In the genomic region with DNA sequence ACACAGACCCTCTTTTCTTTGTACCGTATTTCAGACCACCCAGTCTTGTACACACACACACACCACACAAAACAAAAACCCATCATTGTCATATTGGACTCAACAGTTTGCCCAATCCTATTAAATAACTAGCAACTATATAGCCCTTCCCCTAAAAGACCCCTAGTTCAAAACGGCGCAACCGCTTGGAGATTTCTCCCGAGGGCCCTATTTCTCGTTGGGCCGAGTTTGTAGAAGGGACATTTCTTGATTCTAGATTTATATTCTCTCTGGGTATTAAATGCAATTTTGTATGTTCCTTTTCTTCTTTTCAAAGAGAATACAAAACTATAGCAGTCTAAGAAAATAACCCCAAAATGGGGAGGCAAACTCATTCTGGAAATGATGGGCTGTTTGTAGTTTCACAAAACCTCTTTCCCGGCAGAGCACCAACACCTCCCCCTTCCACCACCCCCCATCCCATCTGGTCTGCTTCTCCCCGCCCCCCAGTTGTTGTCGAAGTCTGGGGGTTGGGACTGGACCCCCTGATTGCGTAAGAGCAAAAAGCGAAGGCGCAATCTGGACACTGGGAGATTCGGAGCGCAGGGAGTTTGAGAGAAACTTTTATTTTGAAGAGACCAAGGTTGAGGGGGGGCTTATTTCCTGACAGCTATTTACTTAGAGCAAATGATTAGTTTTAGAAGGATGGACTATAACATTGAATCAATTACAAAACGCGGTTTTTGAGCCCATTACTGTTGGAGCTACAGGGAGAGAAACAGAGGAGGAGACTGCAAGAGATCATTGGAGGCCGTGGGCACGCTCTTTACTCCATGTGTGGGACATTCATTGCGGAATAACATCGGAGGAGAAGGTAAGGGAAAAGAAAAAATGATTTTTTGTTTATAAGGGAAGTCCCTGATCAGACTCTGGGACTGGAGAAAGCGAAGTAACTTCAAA, we compare ENCODE assay signal across 8 cellular contexts. TPM values are rescaled to one million over a fixed set of nuclear protein-coding genes. Genes with fewer than 3 reads are reported as not detected.
DNase-seq lines count a peak whose midpoint lies in the region; ATAC-seq and TF ChIP-seq lines count a peak whose summit lies in the region.

A gene (plus strand): TSS at position 731 of the 939 bp plus-strand sequence. CDS start 29,476 bp downstream, outside the sequence.

- H4K20me1 ChIP-seq in GM23248 (ENCODE audit: insufficient read depth), result no peaks in the 10 kb centered on the region
- no peaks in the 10 kb centered on the region for H4K20me1 ChIP-seq in hepatocyte (ENCODE audit: insufficient read depth, poor library complexity, severe bottlenecking)

- POLR2A ChIA-PET in activated naive CD8-positive, alpha-beta T cell treated with anti-CD3 and anti-CD28 coated beads, Interleukin-2, amount 10 ng/mL, durations not matched to agents 7 days and 5 days (lab: Charles Lee), result no interaction called here

- peaks cover 16% of the 10 kb centered on the region for H3K4me1 Mint-ChIP-seq in activated naive CD8-positive, alpha-beta T cell treated with anti-CD3 and anti-CD28 coated beads, Interleukin-2, amount 10 ng/mL, durations not matched to agents 7 days and 5 days

- H3K36me3 ChIP-seq in GM23248 (ENCODE audit: low read depth), result 0 out of 2 replicates have a peak, but pooled peaks cover 5% of the 10 kb centered on the region
- H3K36me3 ChIP-seq in hepatocyte (replicated peaks; ENCODE audit: insufficient read depth, low read depth), result no peaks in the 10 kb centered on the region
- no peaks in the 10 kb centered on the region for H3K36me3 ChIP-seq in gastrocnemius medialis

- peak within 1 kb of the TSS; percentile 66 for H3K27ac Mint-ChIP-seq in activated naive CD8-positive, alpha-beta T cell treated with anti-CD3 and anti-CD28 coated beads, Interleukin-2, amount 10 ng/mL, durations not matched to agents 7 days and 5 days

- H3K27me3 ChIP-seq in GM23248 (replicated peaks; ENCODE audit: insufficient read depth) (no peaks in the 10 kb centered on the region), hepatocyte (peaks cover 51% of the 10 kb centered on the region), gastrocnemius medialis (peaks cover 84 to 88% (median 87%) of the 10 kb centered on the region in 3 donors)

- ATAC-seq in activated naive CD8-positive, alpha-beta T cell treated with anti-CD3 and anti-CD28 coated beads, Interleukin-2, amount 10 ng/mL, durations not matched to agents 7 days and 5 days (ENCODE audit: low read depth), result no peak
- peak; percentile 6 to 27 for ATAC-seq in gastrocnemius medialis
- ATAC-seq in HG03135 (IDR thresholded peaks at IDR 0.05; ENCODE audit: unreplicated experiment), result no peak
- ATAC-seq in HG02885 (IDR thresholded peaks at IDR 0.05; ENCODE audit: poor library complexity, unreplicated experiment), result no peak

- H3K36me3 Mint-ChIP-seq in activated naive CD8-positive, alpha-beta T cell treated with anti-CD3 and anti-CD28 coated beads, Interleukin-2, amount 10 ng/mL, durations not matched to agents 7 days and 5 days, result no peaks in the 10 kb centered on the region

- no peaks in the 10 kb centered on the region for H3K9me3 Mint-ChIP-seq in activated naive CD8-positive, alpha-beta T cell treated with anti-CD3 and anti-CD28 coated beads, Interleukin-2, amount 10 ng/mL, durations not matched to agents 7 days and 5 days

- peak in 1 of 2 donors; percentile 46 for TF ChIP-seq POLR2A in gastrocnemius medialis (IDR thresholded peaks at IDR 0.05)

- H3K9me3 ChIP-seq in GM23248 (ENCODE audit: low read depth) (no peaks in the 10 kb centered on the region), hepatocyte (ENCODE audit: low read depth) (no peaks in the 10 kb centered on the region), gastrocnemius medialis (no peaks in the 10 kb centered on the region)

- DNase-seq in GM23248, result peak; percentile 85
- DNase-seq in activated naive CD8-positive, alpha-beta T cell treated with anti-CD3 and anti-CD28 coated beads, Interleukin-2, amount 10 ng/mL, durations not matched to agents 7 days and 5 days, result no peak
- peak; percentile 85 for DNase-seq in hepatocyte (ENCODE audit: low spot score)
- DNase-seq in gastrocnemius medialis, result peak; percentile 53 to 68
- no peak for DNase-seq in GM19240 (ENCODE audit: insufficient read length, low spot score)
- no peak for DNase-seq in HUDEP-2 (lab: John Stamatoyannopoulos, UW; ENCODE audit: unreplicated experiment in 76 of 76)

- intact Hi-C loops in gastrocnemius medialis (cut with DNase I; ENCODE audit: low total_unique reads), result loop anchor here (2.0 to 10.0 kb wide), 2 partner anchors 524 to 572 kb away; no protein-coding TSS in a partner anchor

- peak within 1 kb of the TSS; percentile 70 for H3K4me3 Mint-ChIP-seq in activated naive CD8-positive, alpha-beta T cell treated with anti-CD3 and anti-CD28 coated beads, Interleukin-2, amount 10 ng/mL, durations not matched to agents 7 days and 5 days

- H3K79me2 ChIP-seq in GM23248 (ENCODE audit: insufficient read depth) (peaks cover 49% of the 10 kb centered on the region), hepatocyte (peaks cover 41% of the 10 kb centered on the region)

- no peaks in the 10 kb centered on the region for H3K9me2 ChIP-seq in GM23248 (ENCODE audit: insufficient read depth)
- H3K9me2 ChIP-seq in hepatocyte (replicated peaks; ENCODE audit: insufficient read depth), result no peaks in the 10 kb centered on the region

- peaks cover 33% of the 10 kb centered on the region for H3F3A ChIP-seq in GM23248 (ENCODE audit: insufficient read depth)

- in situ Hi-C loops in GM23248 (cut with MboI), result loop anchor here (10.0 to 25.0 kb wide), 5 partner anchors 324 to 1214 kb away; a partner anchor contains a TSS
- in situ Hi-C loops in gastrocnemius medialis (cut with MboI; ENCODE audit: low sequenced_read_pairs in 4 of 4), result loop anchor here in 3 of 4 donors (5.0 to 25.0 kb wide), 13 partner anchors 304 to 1992 kb away; a partner anchor contains a TSS

- H3K27me3 Mint-ChIP-seq in activated naive CD8-positive, alpha-beta T cell treated with anti-CD3 and anti-CD28 coated beads, Interleukin-2, amount 10 ng/mL, durations not matched to agents 7 days and 5 days, result peaks cover 91% of the 10 kb centered on the region

- peaks cover 25% of the 10 kb centered on the region for H3K4me1 ChIP-seq in GM23248 (ENCODE audit: insufficient read depth)
- H3K4me1 ChIP-seq in hepatocyte (ENCODE audit: insufficient read depth), result peaks cover 19% of the 10 kb centered on the region
- H3K4me1 ChIP-seq in gastrocnemius medialis, result peaks cover 23 to 48% of the 10 kb centered on the region in 2 donors

- H2AFZ ChIP-seq in GM23248 (peak within 1 kb of the TSS; percentile 92), hepatocyte (peak within 1 kb of the TSS; percentile 19)

- peak within 1 kb of the TSS; percentile 87 for H3K27ac ChIP-seq in GM23248
- H3K27ac ChIP-seq in hepatocyte, result peak within 1 kb of the TSS; percentile 96
- H3K27ac ChIP-seq in gastrocnemius medialis, result peak within 1 kb of the TSS; percentile 43 to 65 (median 60)

- peak within 1 kb of the TSS; percentile 85 for H3K4me3 ChIP-seq in GM23248
- H3K4me3 ChIP-seq in hepatocyte, result peak within 1 kb of the TSS; percentile 94
- peak within 1 kb of the TSS; percentile 55 to 86 (median 62) for H3K4me3 ChIP-seq in gastrocnemius medialis

- H3K4me2 ChIP-seq in GM23248 (ENCODE audit: unreplicated experiment) (peak within 1 kb of the TSS; percentile 95), hepatocyte (peak within 1 kb of the TSS; percentile 97)

- peak within 1 kb of the TSS; percentile 92 for H3K9ac ChIP-seq in GM23248

- 1% methylated on average over 21 to 22 of the region's 22 CpGs for WGBS in GM23248 (ENCODE audit: low coverage in 1 of 2, low lambda C conversion rate in 2 of 2, missing lambda C conversion rate in 2 of 2), 2 experiments
- WGBS in hepatocyte (ENCODE audit: low lambda C conversion rate, missing lambda C conversion rate), result 2% methylated on average over 22 of the region's 22 CpGs

- TF ChIP-seq CTCF in hepatocyte (IDR thresholded peaks at IDR 0.05; ENCODE audit: poor library complexity) (no peak), gastrocnemius medialis (IDR thresholded peaks at IDR 0.05 in 4 of 5, conservative IDR thresholded peaks at IDR 0.05 in 1 of 5) (no peak)

RNA-seq across cellular contexts. Expression of the gene that starts here (rescaled TPM):
- 225 and 275 TPM in 2 replicates for total RNA-seq in GM23248 (2014; rRNA removed; shearing (Covaris generic))
- polyA plus RNA-seq in GM23248 (2016; fragmentation: Nextera tagmentation; extraction: Ambion mirVana), result 107 and 109 TPM in 2 replicates
- total RNA-seq in activated naive CD8-positive, alpha-beta T cell treated with anti-CD3 and anti-CD28 coated beads, Interleukin-2, amount 10 ng/mL, durations not matched to agents 7 days and 5 days, result not detected
- total RNA-seq in hepatocyte, result 102 and 117 TPM in 2 replicates
- 30.1 and 36.3 TPM in 2 replicates for polyA plus RNA-seq in hepatocyte
- total RNA-seq in gastrocnemius medialis, result 10 to 100 TPM in 3 of 4 donors, 1 to 10 TPM in 1; 9.0 to 42.0 (median 21.8) TPM

Comparison
In these comparisons a context has a peak if more than half of its experiments do, and no peak if none do; other contexts are left out.
1. RNA of the gene that starts here (total RNA-seq): 225 to 275 TPM in GM23248, 102 to 117 TPM in hepatocyte and 9.0 to 42.0 TPM in gastrocnemius medialis; not detected in activated naive CD8-positive, alpha-beta T cell treated with anti-CD3 and anti-CD28 coated beads, Interleukin-2, amount 10 ng/mL, durations not matched to agents 7 days and 5 days; every median in the first group is over 4 times any median in the second.
2. DNase-seq: peak in GM23248 (single experiment), hepatocyte (single experiment) and gastrocnemius medialis (2 of 2); none in activated naive CD8-positive, alpha-beta T cell treated with anti-CD3 and anti-CD28 coated beads, Interleukin-2, amount 10 ng/mL, durations not matched to agents 7 days and 5 days (single experiment), GM19240 (single experiment) and HUDEP-2 (0 of 76).
3. ATAC-seq: peak in gastrocnemius medialis (2 of 2); none in activated naive CD8-positive, alpha-beta T cell treated with anti-CD3 and anti-CD28 coated beads, Interleukin-2, amount 10 ng/mL, durations not matched to agents 7 days and 5 days (single experiment), HG03135 (single experiment) and HG02885 (single experiment).
4. Peak in every context shown above with its lines, with median percentiles within 50 percentile points of each other: H3K27ac ChIP-seq and H3K4me3 ChIP-seq.